In the genomic region with DNA sequence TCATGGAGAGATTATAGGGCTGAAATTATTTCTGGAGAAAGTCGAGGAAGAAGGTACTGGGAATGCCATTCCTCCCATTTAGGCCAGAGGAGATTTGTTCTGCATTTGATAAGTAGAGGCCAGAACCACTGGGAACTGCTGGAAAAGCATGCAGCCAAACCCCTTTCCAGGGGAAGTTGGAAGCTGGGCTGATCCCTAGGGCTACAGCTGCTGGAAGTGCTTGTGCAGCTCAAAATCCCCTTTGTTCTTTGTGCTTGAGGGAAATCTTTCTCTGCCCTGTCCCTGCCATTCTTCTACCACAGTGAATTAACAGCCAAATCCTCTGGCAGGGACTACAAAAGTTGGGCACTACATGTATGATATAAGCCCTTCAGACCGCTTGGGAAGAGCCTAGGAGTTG, we compare ENCODE assay signal across 29 cellular contexts.
"Had no signal": no experiment of that assay in that cellular context is flagged by ENCODE, and none has a peak within 500 bp of the region (broad histone marks: within the 10 kb centered on the region; RNA-seq: fewer than 3 reads in every experiment).

No MANE protein-coding gene starts in this region.

- H3K4me1 ChIP-seq: breast epithelium, esophagus squamous epithelium, parathyroid adenoma, right atrium auricular region, stomach, upper lobe of left lung, vagina had no signal

- H3K79me2 ChIP-seq: parathyroid adenoma had no signal

- H3K27me3 Mint-ChIP-seq: activated CD4-positive, alpha-beta memory T cell treated with anti-CD3 and anti-CD28 coated beads for 36 hours; activated CD4-positive, alpha-beta T cell treated with anti-CD3 and anti-CD28 coated beads, Interleukin-2, amount 10 ng/mL, durations not matched to agents 24 days and 14 days; activated naive CD4-positive, alpha-beta T cell treated with anti-CD3 and anti-CD28 coated beads, Interleukin-2, amount 50 U/mL, for 24 hours; activated naive CD8-positive, alpha-beta T cell treated with anti-CD3 and anti-CD28 coated beads, Interleukin-2, amount 50 U/mL, for 24 hours; naive B cell; stimulated activated naive B cell treated with anti-CD40 and anti-IgM and Interleukin-4, amounts not matched to agents 10 μg/mL and 1 μg/mL and 100 μg/mL, for 72 hours; T-helper 17 cell had no signal

- H3K36me3 Mint-ChIP-seq: activated CD4-positive, alpha-beta memory T cell treated with anti-CD3 and anti-CD28 coated beads for 36 hours; activated naive CD4-positive, alpha-beta T cell treated with anti-CD3 and anti-CD28 coated beads, Interleukin-2, amount 50 U/mL, for 24 hours; mesothelial cell of epicardium; naive B cell; stimulated activated naive B cell treated with anti-CD40 and anti-IgM and Interleukin-4, amounts not matched to agents 10 μg/mL and 1 μg/mL and 100 μg/mL, for 72 hours had no signal

- H3K4me1 Mint-ChIP-seq: activated CD4-positive, alpha-beta T cell treated with anti-CD3 and anti-CD28 coated beads, Interleukin-2, amount 10 ng/mL, durations not matched to agents 24 days and 14 days; activated naive CD4-positive, alpha-beta T cell treated with anti-CD3 and anti-CD28 coated beads, Interleukin-2, amount 50 U/mL, for 24 hours; activated naive CD8-positive, alpha-beta T cell treated with anti-CD3 and anti-CD28 coated beads, Interleukin-2, amount 50 U/mL, for 24 hours; naive B cell; nephron progenitor cell; stimulated activated naive B cell treated with anti-CD40 and anti-IgM and Interleukin-4, amounts not matched to agents 10 μg/mL and 1 μg/mL and 100 μg/mL, for 72 hours; T-helper 17 cell had no signal

- H3K27ac ChIP-seq: breast epithelium, epithelial cell of prostate, esophagus squamous epithelium, parathyroid adenoma, right atrium auricular region, stomach, thyroid gland, upper lobe of left lung, vagina, WERI-Rb-1 had no signal

- H3K4me3 Mint-ChIP-seq: activated CD4-positive, alpha-beta memory T cell treated with anti-CD3 and anti-CD28 coated beads for 36 hours; activated CD4-positive, alpha-beta T cell treated with anti-CD3 and anti-CD28 coated beads, Interleukin-2, amount 10 ng/mL, durations not matched to agents 24 days and 14 days; activated naive CD4-positive, alpha-beta T cell treated with anti-CD3 and anti-CD28 coated beads, Interleukin-2, amount 50 U/mL, for 24 hours; activated naive CD8-positive, alpha-beta T cell treated with anti-CD3 and anti-CD28 coated beads, Interleukin-2, amount 50 U/mL, for 24 hours; mesothelial cell of epicardium; naive B cell; nephron progenitor cell; stimulated activated naive B cell treated with anti-CD40 and anti-IgM and Interleukin-4, amounts not matched to agents 10 μg/mL and 1 μg/mL and 100 μg/mL, for 72 hours; T-helper 17 cell had no signal

- ATAC-seq: activated naive CD8-positive, alpha-beta T cell treated with anti-CD3 and anti-CD28 coated beads, Interleukin-2, amount 50 U/mL, for 24 hours; left cardiac atrium; left ventricle myocardium superior; stimulated activated naive B cell treated with anti-CD40 and anti-IgM and Interleukin-4, amounts not matched to agents 10 μg/mL and 1 μg/mL and 100 μg/mL, for 72 hours; T-helper 17 cell had no signal

- H2AFZ ChIP-seq: parathyroid adenoma had no signal

- H3K27ac Mint-ChIP-seq: activated CD4-positive, alpha-beta memory T cell treated with anti-CD3 and anti-CD28 coated beads for 36 hours; activated CD4-positive, alpha-beta T cell treated with anti-CD3 and anti-CD28 coated beads, Interleukin-2, amount 10 ng/mL, durations not matched to agents 24 days and 14 days; activated naive CD4-positive, alpha-beta T cell treated with anti-CD3 and anti-CD28 coated beads, Interleukin-2, amount 50 U/mL, for 24 hours; activated naive CD8-positive, alpha-beta T cell treated with anti-CD3 and anti-CD28 coated beads, Interleukin-2, amount 50 U/mL, for 24 hours; activated T-helper 2 cell treated with anti-CD3 and anti-CD28 coated beads, Interferon-gamma antibody, Interleukin-2, Interleukin-4, amounts not matched to agents 10 μg/mL and 5 μg/mL and 100 μg/mL, durations not matched to agents 14 hours and 24 hours and 36 hours; mesothelial cell of epicardium; naive B cell; nephron progenitor cell; stimulated activated naive B cell treated with anti-CD40 and anti-IgM and Interleukin-4, amounts not matched to agents 10 μg/mL and 1 μg/mL and 100 μg/mL, for 72 hours; T-helper 17 cell had no signal

- DNase-seq: activated CD4-positive, alpha-beta memory T cell treated with anti-CD3 and anti-CD28 coated beads for 36 hours; activated CD4-positive, alpha-beta T cell treated with anti-CD3 and anti-CD28 coated beads, Interleukin-2, amount 10 ng/mL, durations not matched to agents 24 days and 14 days; activated CD4-positive, CD25-positive, alpha-beta regulatory T cell treated with anti-CD3 and anti-CD28 coated beads, Interleukin-2, amount 50 U/mL, for 72 hours; activated naive CD8-positive, alpha-beta T cell treated with anti-CD3 and anti-CD28 coated beads, Interleukin-2, amount 50 U/mL, for 24 hours; activated T-cell treated with anti-CD3 and anti-CD28 coated beads, Interleukin-2, amount 50 U/mL, for 48 hours; central memory CD4-positive, alpha-beta T cell; esophagus squamous epithelium; glutamatergic neuron; left cardiac atrium; left ventricle myocardium superior; naive B cell; nephron progenitor cell; stimulated activated CD4-positive, alpha-beta T cell treated with anti-CD3 and anti-CD28 coated beads, Interleukin-15, amount 100 ng/mL, for 24 hours; stimulated activated CD4-positive, alpha-beta T cell treated with anti-CD3 and anti-CD28 coated beads, Interleukin-2, amount 100 ng/mL, for 24 hours; stimulated activated naive B cell treated with anti-CD40 and anti-IgM and Interleukin-4, amounts not matched to agents 10 μg/mL and 1 μg/mL and 100 μg/mL, for 72 hours; stomach; T-helper 17 cell; T1000; thyroid gland; upper lobe of left lung; WERI-Rb-1 had no signal

- H3K9me3 Mint-ChIP-seq: activated CD4-positive, alpha-beta T cell treated with anti-CD3 and anti-CD28 coated beads, Interleukin-2, amount 10 ng/mL, durations not matched to agents 24 days and 14 days; mesothelial cell of epicardium; nephron progenitor cell; stimulated activated naive B cell treated with anti-CD40 and anti-IgM and Interleukin-4, amounts not matched to agents 10 μg/mL and 1 μg/mL and 100 μg/mL, for 72 hours had no signal

- H3K4me3 ChIP-seq: breast epithelium, esophagus squamous epithelium, right atrium auricular region, stomach, thyroid gland, upper lobe of left lung, vagina had no signal

- H3K27me3 ChIP-seq: breast epithelium, esophagus squamous epithelium, right atrium auricular region, stomach, thyroid gland, upper lobe of left lung, vagina had no signal

- H3K36me3 ChIP-seq: breast epithelium, esophagus squamous epithelium, right atrium auricular region, stomach, thyroid gland, upper lobe of left lung, vagina, WERI-Rb-1 had no signal
